In the genomic region with DNA sequence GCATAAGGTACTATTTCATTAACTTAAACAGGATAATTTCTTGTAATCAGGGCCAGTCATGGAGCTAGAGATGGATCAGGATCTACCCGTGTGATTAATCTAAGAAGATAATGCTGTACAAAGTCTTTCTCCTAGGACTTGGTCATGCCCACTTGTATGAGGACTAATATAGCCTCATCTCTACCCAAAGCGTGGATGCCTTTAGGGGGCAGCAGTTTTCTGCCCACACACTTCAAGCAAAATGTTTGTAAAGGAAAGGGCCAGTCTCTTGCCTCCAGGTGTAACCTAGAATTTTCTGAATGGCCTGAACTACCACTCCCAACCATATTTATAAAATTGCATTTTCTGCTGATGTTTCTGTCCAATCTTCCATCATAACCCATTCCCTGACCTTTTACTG, we compare ENCODE assay signal across 20 cellular contexts.
DNase-seq lines count a peak whose midpoint lies in the region; ATAC-seq, FAIRE-seq and TF ChIP-seq lines count a peak whose summit lies in the region.
"Had no signal": no experiment of that assay in that cellular context is flagged by ENCODE, and none has a peak within 500 bp of the region (broad histone marks: within the 10 kb centered on the region; RNA-seq: fewer than 3 reads in every experiment).

No MANE protein-coding gene starts in this region.

- H3K27ac Mint-ChIP-seq in activated CD8-positive, alpha-beta memory T cell treated with anti-CD3 and anti-CD28 coated beads, Interleukin-2, amount 10 ng/mL, durations not matched to agents 7 days and 5 days = no peak overlapping the region
- no peak overlapping the region for H3K27ac Mint-ChIP-seq in naive thymus-derived CD4-positive, alpha-beta T cell

- CTCF ChIA-PET in activated CD8-positive, alpha-beta memory T cell treated with anti-CD3 and anti-CD28 coated beads, Interleukin-2, amount 10 ng/mL, durations not matched to agents 7 days and 5 days (lab: Charles Lee) = no interaction called here
- CTCF ChIA-PET in naive thymus-derived CD4-positive, alpha-beta T cell (lab: Charles Lee) = no interaction called here

- no peaks in the 10 kb centered on the region for H3K9me3 Mint-ChIP-seq in activated CD8-positive, alpha-beta memory T cell treated with anti-CD3 and anti-CD28 coated beads, Interleukin-2, amount 10 ng/mL, durations not matched to agents 7 days and 5 days (ENCODE audit: low read depth)
- peaks cover 0 to 17% (median 6%) of the 10 kb centered on the region in 11 donors for H3K9me3 Mint-ChIP-seq in naive thymus-derived CD4-positive, alpha-beta T cell

- POLR2A ChIA-PET in naive thymus-derived CD4-positive, alpha-beta T cell (lab: Charles Lee) = no interaction called here

- H3K27me3 ChIP-seq in H7 (ENCODE audit: control insufficient read depth, insufficient read depth, low read length) = no peaks in the 10 kb centered on the region
- no peaks in the 10 kb centered on the region for H3K27me3 ChIP-seq in naive thymus-derived CD4-positive, alpha-beta T cell (ENCODE audit: control insufficient read depth in 2 of 2, insufficient read depth in 2 of 2, low read length in 2 of 2)
- H3K27me3 ChIP-seq: ascending aorta, tibial artery had no signal

- FAIRE-seq in HTR-8/SVneo (lab: Jason Lieb, UNC) = no peak
- FAIRE-seq: A204.1, colon, endometrium had no signal

- peak; percentile 28; the same call in 1 of the 2 replicates for TF ChIP-seq CTCF in 22Rv1 (IDR thresholded peaks at IDR 0.05)
- peak; percentile 31 for TF ChIP-seq CTCF in fibroblast of mammary gland (conservative IDR thresholded peaks at IDR 0.05; ENCODE audit: control insufficient read depth, insufficient read depth, low read depth, low read length)

- DNase-seq in H7 = peak; percentile 9
- DNase-seq in SK-MEL-5 (ENCODE audit: low read depth, low spot score) = peak; percentile 64
- peak; percentile 6 for DNase-seq in fibroblast of mammary gland (ENCODE audit: low read depth)
- DNase-seq in activated CD8-positive, alpha-beta memory T cell treated with anti-CD3 and anti-CD28 coated beads, Interleukin-2, amount 10 ng/mL, durations not matched to agents 7 days and 5 days = no peak
- DNase-seq in HTR-8/SVneo (ENCODE audit: insufficient read length, low spot score) = no peak
- no peak for DNase-seq in naive thymus-derived CD4-positive, alpha-beta T cell
- DNase-seq: activated CD4-positive, alpha-beta T cell treated with anti-CD3 and anti-CD28 coated beads, Interleukin-2, amount 50 U/mL, for 48 hours; activated naive CD4-positive, alpha-beta T cell treated with Interleukin-2 at 50 U/mL for 16 hours; foreskin melanocyte; Kasumi-1; mucosa of descending colon; NCI-H2171 treated with DMSO at 0.1 percent for 48 hours; stimulated activated naive CD4-positive, alpha-beta T cell; tibial artery had no signal

- no peaks in the 10 kb centered on the region for H3K4me1 Mint-ChIP-seq in activated CD8-positive, alpha-beta memory T cell treated with anti-CD3 and anti-CD28 coated beads, Interleukin-2, amount 10 ng/mL, durations not matched to agents 7 days and 5 days
- no peaks in the 10 kb centered on the region for H3K4me1 Mint-ChIP-seq in naive thymus-derived CD4-positive, alpha-beta T cell

- H3K4me3 ChIP-seq in H7 (ENCODE audit: insufficient read depth, low read depth, low read length) = no peak overlapping the region
- no peak overlapping the region for H3K4me3 ChIP-seq in fibroblast of mammary gland (ENCODE audit: control insufficient read depth, low read depth, low read length)
- no peak overlapping the region for H3K4me3 ChIP-seq in naive thymus-derived CD4-positive, alpha-beta T cell (ENCODE audit: low read length)
- H3K4me3 ChIP-seq: ascending aorta, mucosa of descending colon, tibial artery had no signal

- H3K27ac ChIP-seq in 22Rv1 = no peak overlapping the region
- no peak overlapping the region for H3K27ac ChIP-seq in naive thymus-derived CD4-positive, alpha-beta T cell (ENCODE audit: low read depth, low read length)
- H3K27ac ChIP-seq: ascending aorta, tibial artery had no signal

- no peak for ATAC-seq in activated CD8-positive, alpha-beta memory T cell treated with anti-CD3 and anti-CD28 coated beads, Interleukin-2, amount 10 ng/mL, durations not matched to agents 7 days and 5 days
- ATAC-seq in GM21515 (IDR thresholded peaks at IDR 0.05; ENCODE audit: unreplicated experiment) = no peak
- no peak for ATAC-seq in naive thymus-derived CD4-positive, alpha-beta T cell
- ATAC-seq: mucosa of descending colon had no signal

- no peaks in the 10 kb centered on the region for H3K4me1 ChIP-seq in naive thymus-derived CD4-positive, alpha-beta T cell (ENCODE audit: control insufficient read depth in 2 of 2, insufficient read depth in 2 of 2, low read length in 2 of 2)

- intact Hi-C loops in naive thymus-derived CD4-positive, alpha-beta T cell (cut with micrococcal nuclease) = no loop called here

- in situ Hi-C loops in SK-MEL-5 (cut with HindIII; ENCODE audit: low pct_unique_long_range_greater_than_20kb, low sequenced_read_pairs) = no loop called here

- no peaks in the 10 kb centered on the region for H3K36me3 ChIP-seq in H7 (replicated peaks; ENCODE audit: control insufficient read depth, insufficient read depth, low read length)
- H3K36me3 ChIP-seq in naive thymus-derived CD4-positive, alpha-beta T cell (ENCODE audit: control insufficient read depth in 2 of 3, insufficient read depth in 3 of 3, low read length in 3 of 3) = no peaks in the 10 kb centered on the region
- H3K36me3 ChIP-seq: ascending aorta, tibial artery had no signal

- H3K4me3 Mint-ChIP-seq in activated CD8-positive, alpha-beta memory T cell treated with anti-CD3 and anti-CD28 coated beads, Interleukin-2, amount 10 ng/mL, durations not matched to agents 7 days and 5 days = no peak overlapping the region
- no peak overlapping the region for H3K4me3 Mint-ChIP-seq in naive thymus-derived CD4-positive, alpha-beta T cell

- no peaks in the 10 kb centered on the region for H3K27me3 Mint-ChIP-seq in activated CD8-positive, alpha-beta memory T cell treated with anti-CD3 and anti-CD28 coated beads, Interleukin-2, amount 10 ng/mL, durations not matched to agents 7 days and 5 days
- no peaks in the 10 kb centered on the region for H3K27me3 Mint-ChIP-seq in naive thymus-derived CD4-positive, alpha-beta T cell

- no peaks in the 10 kb centered on the region for H3K36me3 Mint-ChIP-seq in activated CD8-positive, alpha-beta memory T cell treated with anti-CD3 and anti-CD28 coated beads, Interleukin-2, amount 10 ng/mL, durations not matched to agents 7 days and 5 days
- H3K36me3 Mint-ChIP-seq in naive thymus-derived CD4-positive, alpha-beta T cell = no peaks in the 10 kb centered on the region

- no peaks in the 10 kb centered on the region for H3K9me3 ChIP-seq in naive thymus-derived CD4-positive, alpha-beta T cell (ENCODE audit: control insufficient read depth in 2 of 3, low read length in 3 of 3)
- H3K9me3 ChIP-seq: ascending aorta, mucosa of descending colon, tibial artery had no signal

Comparison
In these comparisons a context has a peak if more than half of its experiments do, and no peak if none do; other contexts are left out.
1. DNase-seq: peak in H7 (single experiment), SK-MEL-5 (single experiment) and fibroblast of mammary gland (single experiment); none in activated CD8-positive, alpha-beta memory T cell treated with anti-CD3 and anti-CD28 coated beads, Interleukin-2, amount 10 ng/mL, durations not matched to agents 7 days and 5 days (single experiment), HTR-8/SVneo (single experiment) and naive thymus-derived CD4-positive, alpha-beta T cell (0 of 9).